In genomic region chr19:14363203-14364097, GRCh38 we compare ENCODE assay signal across 8 cellular contexts. TPM values are rescaled to one million over a fixed set of nuclear protein-coding genes. Genes with fewer than 3 reads are reported as not detected.
DNase-seq lines count a peak whose midpoint lies in the region; ATAC-seq and TF ChIP-seq lines count a peak whose summit lies in the region.

No MANE protein-coding gene starts in this region.

- TF ChIP-seq CTCF in brain (conservative IDR thresholded peaks at IDR 0.05) = no peak

- H3K4me1 Mint-ChIP-seq in brain = peaks cover 24% of the 10 kb centered on the region

- peak overlapping the region in 3 of 5 experiments; percentile 21 to 62 (median 43) for H3K4me3 Mint-ChIP-seq in brain

- peaks cover 0 to 3% (median 0%) of the 10 kb centered on the region in 5 experiments for H3K9me3 Mint-ChIP-seq in brain

- peaks cover 3% of the 10 kb centered on the region for H3K27me3 Mint-ChIP-seq in brain

- peak; percentile 87 for DNase-seq in A172 (ENCODE audit: low spot score)
- DNase-seq in SK-N-DZ (ENCODE audit: low spot score) = peak; percentile 88
- peak; percentile 54 for DNase-seq in iris pigment epithelial cell (ENCODE audit: low read depth)
- DNase-seq in stimulated activated CD4-positive, alpha-beta T cell treated with anti-CD3 and anti-CD28 coated beads, Interleukin-12 subunit alpha, Interleukin-12 subunit beta, amount 100 ng/mL, for 48 hours (ENCODE audit: low read depth in 2 of 3, low spot score in 1 of 3) = peak in 2 of 3 donors; percentile 52 to 61
- no peak for DNase-seq in superior temporal gyrus (ENCODE audit: extremely low spot score)

- TF ChIP-seq POLR2A in GM15510 (IDR thresholded peaks at IDR 0.05; ENCODE audit: borderline replicate concordance, extremely low read depth, insufficient read length) = peak; percentile 27

- H3K27ac Mint-ChIP-seq in brain = peak overlapping the region in 3 of 5 experiments; percentile 6 to 92 (median 48)

- no peak for ATAC-seq in HG03378 (IDR thresholded peaks at IDR 0.05; ENCODE audit: unreplicated experiment)

- H3K36me3 Mint-ChIP-seq in brain = no peaks in the 10 kb centered on the region

RNA-seq across cellular contexts. Expression of gene ADGRE5, which starts 17.8 kb away (rescaled TPM):
- 72.8 and 74.8 TPM in 2 replicates for total RNA-seq in A172 (2014; rRNA removed; shearing (Covaris generic))
- not detected in 2 replicates for polyA plus RNA-seq in SK-N-DZ (2014; cell fraction: cytosol; rRNA removed)
- 0.24 and 0.45 TPM in 2 replicates for polyA plus RNA-seq in SK-N-DZ (2014; cell fraction: nucleus; rRNA removed)
- polyA plus RNA-seq in brain (ENCODE audit: insufficient read depth, low read depth, low replicate concordance) = 8.2 TPM

RNA-seq across cellular contexts. Expression of gene DDX39A, which starts 55.7 kb away (rescaled TPM):
- total RNA-seq in A172 (2014; rRNA removed; shearing (Covaris generic)) = 312 and 320 TPM in 2 replicates
- polyA plus RNA-seq in SK-N-DZ (2014; cell fraction: cytosol; rRNA removed) = 135 and 143 TPM in 2 replicates
- polyA plus RNA-seq in SK-N-DZ (2014; cell fraction: nucleus; rRNA removed) = 628 and 731 TPM in 2 replicates
- 202 TPM for polyA plus RNA-seq in brain (ENCODE audit: insufficient read depth, low read depth, low replicate concordance)
